In the genomic region with DNA sequence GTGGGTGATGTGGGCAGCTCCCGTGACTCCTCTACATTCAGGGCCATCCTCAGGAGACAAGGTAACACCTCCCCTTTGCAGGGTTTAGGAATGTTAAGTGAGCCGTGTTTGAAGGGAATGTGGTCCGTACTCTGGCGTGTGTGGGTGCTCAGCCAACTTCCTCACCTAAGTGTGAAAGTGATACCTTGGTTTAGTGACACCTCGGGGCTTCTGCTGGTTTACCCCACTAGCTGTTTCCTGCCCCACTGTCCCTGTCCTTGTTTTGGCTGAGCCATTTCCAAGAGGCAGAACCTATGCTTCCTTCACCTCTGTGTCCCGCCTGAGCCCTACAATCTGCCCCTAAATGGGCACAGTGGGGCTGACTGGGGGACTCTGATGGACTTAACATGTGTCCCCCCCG, we compare ENCODE assay signal across 16 cellular contexts. TPM values are rescaled to one million over a fixed set of nuclear protein-coding genes. Genes with fewer than 3 reads are reported as not detected.
"Had no signal": no experiment of that assay in that cellular context is flagged by ENCODE, and none has a peak within 500 bp of the region (broad histone marks: within the 10 kb centered on the region; RNA-seq: fewer than 3 reads in every experiment).

No MANE protein-coding gene starts in this region.

RNA-seq across cellular contexts. Expression of a gene that starts 12.3 kb away (rescaled TPM):
- total RNA-seq: activated T-helper 1 cell treated with anti-CD3 and anti-CD28 coated beads, Interleukin-12 subunit alpha, Interleukin-12 subunit beta, Interleukin-2, Interleukin-4 antibody, amounts not matched to agents 30 ng/mL and 10 ng/mL and 1 ng/mL, durations not matched to agents 14 hours and 24 hours and 36 hours; esophagus muscularis mucosa; foreskin keratinocyte; heart left ventricle; kidney; left colon; liver; mammary epithelial cell; ovary; progenitor cell of endocrine pancreas; renal cortical epithelial cell; skeletal muscle tissue; stomach; thyroid gland; upper lobe of left lung; vagina had no signal
